In the genomic region with DNA sequence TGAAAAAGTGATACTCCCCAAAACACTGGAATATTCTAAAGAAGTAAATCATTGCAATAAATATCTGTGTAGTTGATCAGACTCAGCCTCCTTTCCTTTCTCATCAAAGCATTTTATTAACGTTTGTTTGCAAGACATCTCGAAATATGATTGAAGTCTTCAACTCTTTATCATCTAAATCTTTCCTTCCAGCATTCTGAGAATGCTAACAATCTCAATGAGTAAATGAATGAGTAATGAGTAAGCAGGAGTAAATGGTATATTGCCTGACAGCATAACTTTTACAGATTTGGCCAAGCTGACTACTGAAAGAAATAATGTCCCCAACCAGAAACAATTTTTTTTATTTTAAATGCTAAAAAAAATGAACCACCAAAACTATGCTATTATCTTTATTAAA, we compare ENCODE assay signal across 21 cellular contexts.
A peak's percentile ranks its signal among the peaks of the same experiment; 100 is the strongest.
DNase-seq lines count a peak whose midpoint lies in the region; FAIRE-seq and TF ChIP-seq lines count a peak whose summit lies in the region.
"Had no signal": no experiment of that assay in that cellular context is flagged by ENCODE, and none has a peak within 500 bp of the region (broad histone marks: within the 10 kb centered on the region; RNA-seq: fewer than 3 reads in every experiment).

No MANE protein-coding gene starts in this region.

- peaks cover 28% of the 10 kb centered on the region for H3K4me1 ChIP-seq in Caco-2
- H3K4me1 ChIP-seq: BLaER1 had no signal

- no TSS peak for BruUV-seq in Caco-2 (replicated peaks; lab: Mats Ljungman, UMichigan)

- POLR2A ChIA-PET in Caco-2 (lab: Charles Lee) = interaction anchor here (1.0 kb wide), 1 partner anchor 144 kb away, joined by 4 read pairs; no protein-coding TSS in a partner anchor

- peaks cover 11% of the 10 kb centered on the region for H3K9me3 Mint-ChIP-seq in Caco-2 (ENCODE audit: unreplicated experiment)
- H3K9me3 Mint-ChIP-seq in progenitor cell of endocrine pancreas (ENCODE audit: low read depth) = no peaks in the 10 kb centered on the region
- H3K9me3 Mint-ChIP-seq: CD8-positive, alpha-beta memory T cell had no signal

- CTCF ChIA-PET in Caco-2 (lab: Charles Lee) = interaction anchor here (1.3 kb wide), 1 partner anchor 84 kb away, joined by 4 read pairs; no protein-coding TSS in a partner anchor

- peak; percentile 27 for FAIRE-seq in H54 (lab: Jason Lieb, UNC)
- FAIRE-seq: GM12892, GM19239, H1, K562 had no signal

- H3K4me1 Mint-ChIP-seq in Caco-2 (ENCODE audit: low read depth, unreplicated experiment) (peaks cover 14% of the 10 kb centered on the region), progenitor cell of endocrine pancreas (ENCODE audit: low read depth) (peaks cover 15% of the 10 kb centered on the region)
- H3K4me1 Mint-ChIP-seq: CD8-positive, alpha-beta memory T cell had no signal

- DNase-seq in Caco-2 (peak in 1 of 2 experiments; percentile 8), H54 (ENCODE audit: insufficient read length, low spot score) (no peak), iris pigment epithelial cell (ENCODE audit: low read depth) (peak; percentile 24), progenitor cell of endocrine pancreas (ENCODE audit: low spot score, unreplicated experiment) (no peak), cerebellar cortex (ENCODE audit: low spot score) (no peak), COLO829 (ENCODE audit: low spot score) (no peak), HPDE6-E6E7 (ENCODE audit: extremely low spot score) (no peak)
- DNase-seq: AML-193; Calu3; CD8-positive, alpha-beta memory T cell; DMS 273 treated with DMSO at 0.1 percent for 48 hours; DMS79; EL; GDM1; HCEC 1CT; HFFc6 had no signal

- TF ChIP-seq CTCF in Caco-2 (IDR thresholded peaks at IDR 0.05; ENCODE audit: insufficient read depth in 1 of 2, low read depth in 1 of 2, low read length in 1 of 2, severe bottlenecking in 1 of 2, unreplicated experiment in 1 of 2) (no peak), progenitor cell of endocrine pancreas (IDR thresholded peaks at IDR 0.05; ENCODE audit: unreplicated experiment) (no peak)

- TF ChIP-seq POLR2A in H54 (IDR thresholded peaks at IDR 0.05; ENCODE audit: low read depth, low read length) = no peak

- H3K36me3 Mint-ChIP-seq in Caco-2 (ENCODE audit: insufficient read depth, unreplicated experiment) (peaks cover 8% of the 10 kb centered on the region), progenitor cell of endocrine pancreas (ENCODE audit: insufficient read depth) (no peaks in the 10 kb centered on the region)
- H3K36me3 Mint-ChIP-seq: CD8-positive, alpha-beta memory T cell had no signal

- peak overlapping the region; percentile 94 for H3K27ac Mint-ChIP-seq in Caco-2 (ENCODE audit: unreplicated experiment)
- peak overlapping the region; percentile 97 for H3K27ac Mint-ChIP-seq in progenitor cell of endocrine pancreas
- H3K27ac Mint-ChIP-seq: CD8-positive, alpha-beta memory T cell; HFFc6 had no signal

- H3K9me3 ChIP-seq in Caco-2 = no peaks in the 10 kb centered on the region
- H3K9me3 ChIP-seq: BLaER1 had no signal

- H3K36me3 ChIP-seq in Caco-2 (ENCODE audit: control insufficient read depth, insufficient read depth, low read length) = no peaks in the 10 kb centered on the region
- H3K36me3 ChIP-seq: BLaER1 had no signal

- no peaks in the 10 kb centered on the region for H3K27me3 ChIP-seq in Caco-2 (replicated peaks; ENCODE audit: control insufficient read depth, insufficient read depth, low read length)
- H3K27me3 ChIP-seq: BLaER1 had no signal

- no peak overlapping the region for H3K4me3 ChIP-seq in Caco-2 (ENCODE audit: low read depth, low read length)
- H3K4me3 ChIP-seq: BLaER1, K562 had no signal

- H3K27me3 Mint-ChIP-seq in Caco-2 (ENCODE audit: insufficient read depth, unreplicated experiment) (no peaks in the 10 kb centered on the region), progenitor cell of endocrine pancreas (no peaks in the 10 kb centered on the region)
- H3K27me3 Mint-ChIP-seq: CD8-positive, alpha-beta memory T cell had no signal

- intact Hi-C loops in Caco-2 (cut with micrococcal nuclease; ENCODE audit: unreplicated experiment) = loop anchor here (5.0 kb wide), 3 partner anchors 83 to 197 kb away; no protein-coding TSS in a partner anchor

- peak overlapping the region; percentile 65 for H3K4me3 Mint-ChIP-seq in Caco-2 (ENCODE audit: unreplicated experiment)
- no peak overlapping the region for H3K4me3 Mint-ChIP-seq in progenitor cell of endocrine pancreas (ENCODE audit: low read depth)
- H3K4me3 Mint-ChIP-seq: CD8-positive, alpha-beta memory T cell; HFFc6 had no signal
